In the genomic region with DNA sequence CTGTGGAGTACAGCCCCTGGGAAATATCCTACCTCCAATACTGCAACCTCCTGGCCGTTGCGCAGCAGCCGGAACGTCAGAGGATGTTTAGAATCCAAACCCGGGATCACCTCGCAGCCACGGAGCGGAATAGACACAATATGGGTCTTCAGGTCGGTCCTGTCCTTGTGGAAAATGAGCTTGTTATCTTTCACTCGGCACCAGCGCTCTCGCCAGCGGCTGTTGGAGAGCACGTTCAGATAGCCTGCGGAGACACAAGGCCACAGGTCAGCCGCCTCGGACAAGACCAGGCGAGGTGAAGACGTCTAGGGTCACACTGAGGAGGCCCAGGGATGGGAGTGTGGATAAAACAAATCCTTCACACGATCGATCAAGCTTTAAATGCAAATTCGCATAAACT, we compare ENCODE assay signal across 13 cellular contexts.
"Had no signal": no experiment of that assay in that cellular context is flagged by ENCODE, and none has a peak within 500 bp of the region (broad histone marks: within the 10 kb centered on the region; RNA-seq: fewer than 3 reads in every experiment).

No MANE protein-coding gene starts in this region.

- H3K9me3 ChIP-seq: sigmoid colon, stomach had no signal

- H2AFZ ChIP-seq: hepatocyte had no signal

- H3K27ac Mint-ChIP-seq: natural killer cell treated with Interleukin-12 subunit alpha and Interleukin-12 subunit beta and Interleukin-15 and Interleukin-18, amount 100 ng/mL, for 72 hours had no signal

- H3K4me3 ChIP-seq: hepatocyte, sigmoid colon, skin epidermis, stomach had no signal

- H3K9me3 Mint-ChIP-seq: central memory CD8-positive, alpha-beta T cell; effector memory CD8-positive, alpha-beta T cell; natural killer cell treated with Interleukin-12 subunit alpha and Interleukin-12 subunit beta and Interleukin-15 and Interleukin-18, amount 100 ng/mL, for 72 hours had no signal

- H3K4me2 ChIP-seq: hepatocyte had no signal

- DNase-seq: effector memory CD8-positive, alpha-beta T cell; erythroblast; foreskin keratinocyte; left colon; stimulated activated CD4-positive, alpha-beta T cell treated with anti-CD3 and anti-CD28 coated beads, Interleukin-12 subunit alpha, Interleukin-12 subunit beta, amount 100 ng/mL, for 4 hours; stimulated activated naive CD4-positive, alpha-beta T cell; stomach; trophoblast cell had no signal

- H3K4me3 Mint-ChIP-seq: central memory CD8-positive, alpha-beta T cell; effector memory CD8-positive, alpha-beta T cell; natural killer cell treated with Interleukin-12 subunit alpha and Interleukin-12 subunit beta and Interleukin-15 and Interleukin-18, amount 100 ng/mL, for 72 hours had no signal

- H3K79me2 ChIP-seq: hepatocyte had no signal

- H3K27me3 Mint-ChIP-seq: central memory CD8-positive, alpha-beta T cell; effector memory CD8-positive, alpha-beta T cell had no signal

- H3K27ac ChIP-seq: foreskin keratinocyte, hepatocyte, sigmoid colon, skin epidermis had no signal

- H3K27me3 ChIP-seq: foreskin keratinocyte, hepatocyte, sigmoid colon, stomach had no signal

- H3K4me1 ChIP-seq: foreskin keratinocyte had no signal
